ENCODE assay signal across 11 cellular contexts in genomic region chr4:139922625-139923024, GRCh38.
DNase-seq lines count a peak whose midpoint lies in the region; ATAC-seq and TF ChIP-seq lines count a peak whose summit lies in the region.
"Had no signal": no experiment of that assay in that cellular context is flagged by ENCODE, and none has a peak within 500 bp of the region (broad histone marks: within the 10 kb centered on the region; RNA-seq: fewer than 3 reads in every experiment).

No MANE protein-coding gene starts in this region.

- no peak for TF ChIP-seq CTCF in heart left ventricle (IDR thresholded peaks at IDR 0.05)

- ATAC-seq in heart left ventricle: peak; percentile 24 to 66 (median 44)

- no peaks in the 10 kb centered on the region for H3K27me3 ChIP-seq in heart left ventricle
- H3K27me3 ChIP-seq: left lung had no signal

- peaks cover 11 to 77% (median 55%) of the 10 kb centered on the region in 12 donors for H3K4me1 ChIP-seq in heart left ventricle

- no peaks in the 10 kb centered on the region for H3K36me3 ChIP-seq in heart left ventricle
- H3K36me3 ChIP-seq: left lung had no signal

- no peak for TF ChIP-seq POLR2A in heart left ventricle (IDR thresholded peaks at IDR 0.05)

- WGBS in heart left ventricle, 4 donors: 63 to 69% (median 65%) methylated on average over 3 of the region's 3 CpGs

- intact Hi-C loops in heart left ventricle (cut with DNase I): loop anchor here in 1 of 10 donors (5.0 kb wide), 1 partner anchor 185 kb away; no protein-coding TSS in a partner anchor

- H3K4me3 ChIP-seq in heart left ventricle: no peak overlapping the region
- H3K4me3 ChIP-seq: left lung, SK-N-MC had no signal

- H3K27ac ChIP-seq in heart left ventricle: peak overlapping the region in 5 of 12 donors; percentile 80 to 86 (median 82)
- H3K27ac ChIP-seq: left lung, SK-N-MC had no signal

- no peaks in the 10 kb centered on the region for H3K9me3 ChIP-seq in heart left ventricle
- H3K9me3 ChIP-seq: left lung had no signal

- DNase-seq in NCI-H345 (lab: John Stamatoyannopoulos, UW): peak; percentile 16
- DNase-seq in NCI-H345 treated with DMSO at 0.1 percent for 48 hours (lab: John Stamatoyannopoulos, UW; ENCODE audit: unreplicated experiment): no peak
- DNase-seq in SK-MEL-5 (ENCODE audit: low read depth, low spot score): peak; percentile 28
- peak in 3 of 5 donors; percentile 31 to 42 (median 38) for DNase-seq in heart left ventricle
- peak; percentile 71 for DNase-seq in superior temporal gyrus (ENCODE audit: extremely low spot score)
- no peak for DNase-seq in OCI-M1 (lab: John Stamatoyannopoulos, UW)
- no peak for DNase-seq in activated T-cell treated with anti-CD3 and anti-CD28 coated beads for 4 hours
- no peak for DNase-seq in activated gamma-delta T cell treated with Interleukin-2 at 50 U/mL for 16 hours
- DNase-seq: left lung, NCI-H2107 had no signal

- in situ Hi-C loops in SK-MEL-5 (cut with HindIII; ENCODE audit: low pct_unique_long_range_greater_than_20kb, low sequenced_read_pairs): no loop called here

Comparison
In these comparisons a context has a peak if more than half of its experiments do, and no peak if none do; other contexts are left out.
1. DNase-seq: peak in NCI-H345 (single experiment), SK-MEL-5 (single experiment), heart left ventricle (3 of 5) and superior temporal gyrus (single experiment); none in NCI-H345 treated with DMSO at 0.1 percent for 48 hours (single experiment), OCI-M1 (single experiment), activated T-cell treated with anti-CD3 and anti-CD28 coated beads for 4 hours (single experiment) and activated gamma-delta T cell treated with Interleukin-2 at 50 U/mL for 16 hours (single experiment).